ENCODE assay signal across 14 cellular contexts in the genomic region with DNA sequence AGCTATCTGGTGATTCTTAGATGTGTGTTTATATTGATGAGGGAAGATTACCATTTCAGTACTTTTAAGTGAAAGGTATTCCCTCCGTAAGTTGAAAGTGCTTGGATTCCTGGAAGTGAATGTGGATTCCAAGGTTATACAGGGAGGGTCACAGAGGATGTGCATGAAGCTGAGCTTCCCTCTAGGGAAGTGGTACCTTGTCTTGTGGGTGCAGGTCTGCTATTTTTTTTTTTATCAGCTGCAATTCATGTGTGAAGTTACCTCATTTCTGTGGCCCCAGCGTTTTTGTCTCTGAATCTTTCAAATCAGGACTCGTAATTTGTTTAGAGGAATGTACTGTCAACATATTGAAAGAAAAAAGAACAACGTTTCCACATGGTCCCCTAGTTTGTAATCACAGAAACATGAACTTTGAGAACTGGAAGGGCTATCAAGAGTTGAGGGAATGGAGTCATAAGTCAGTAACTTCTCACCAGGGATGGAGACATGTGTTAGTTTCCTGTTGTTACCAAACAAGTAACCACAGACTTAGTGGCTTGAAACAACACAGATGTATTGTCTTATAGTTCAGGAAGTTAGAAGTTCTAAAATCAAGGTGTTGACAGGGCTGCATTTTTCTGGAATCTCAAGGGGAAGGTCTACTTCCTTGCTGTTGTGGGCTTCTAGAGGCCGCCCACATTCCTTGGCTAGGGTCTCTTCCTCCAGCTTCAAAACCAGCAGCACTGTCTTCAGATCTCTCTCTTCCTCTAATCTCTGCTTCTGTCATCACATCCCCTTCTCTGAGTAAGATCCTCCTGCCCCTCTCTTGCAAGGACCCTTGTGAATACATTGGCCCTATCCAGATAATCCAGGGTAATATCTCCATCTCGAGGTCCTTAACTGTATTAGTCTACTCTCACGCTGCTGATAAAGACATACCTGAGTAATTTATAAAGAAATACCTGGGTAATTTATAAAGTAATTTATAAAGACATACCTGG.
DNase-seq lines count a peak whose midpoint lies in the region; ATAC-seq and TF ChIP-seq lines count a peak whose summit lies in the region.
"Had no signal": no experiment of that assay in that cellular context is flagged by ENCODE, and none has a peak within 500 bp of the region (broad histone marks: within the 10 kb centered on the region; RNA-seq: fewer than 3 reads in every experiment).

No MANE protein-coding gene starts in this region.

- WGBS in prostate gland = 80% methylated on average over 7 of the region's 7 CpGs

- peak overlapping the region; percentile 49 to 86 (median 83) for H3K27ac Mint-ChIP-seq in CD4-positive, alpha-beta memory T cell
- H3K27ac Mint-ChIP-seq in activated CD4-positive, alpha-beta memory T cell treated with anti-CD3 and anti-CD28 coated beads, Interleukin-2, amount 10 ng/mL, durations not matched to agents 7 days and 5 days = peak overlapping the region; percentile 64
- peak overlapping the region; percentile 74 to 84 for H3K27ac Mint-ChIP-seq in natural killer cell
- H3K27ac Mint-ChIP-seq: WTC11 had no signal

- H3K4me3 Mint-ChIP-seq in CD4-positive, alpha-beta memory T cell = peak overlapping the region in 7 of 8 donors; percentile 14 to 65 (median 50)
- no peak overlapping the region for H3K4me3 Mint-ChIP-seq in activated CD4-positive, alpha-beta memory T cell treated with anti-CD3 and anti-CD28 coated beads, Interleukin-2, amount 10 ng/mL, durations not matched to agents 7 days and 5 days
- H3K4me3 Mint-ChIP-seq in natural killer cell = peak overlapping the region; percentile 65
- H3K4me3 Mint-ChIP-seq: WTC11 had no signal

- no peak overlapping the region for H3K4me3 ChIP-seq in CD4-positive, alpha-beta memory T cell (ENCODE audit: low read length in 2 of 2)
- no peak overlapping the region for H3K4me3 ChIP-seq in prostate gland
- H3K4me3 ChIP-seq: vagina had no signal

- H3K36me3 ChIP-seq in CD4-positive, alpha-beta memory T cell (ENCODE audit: insufficient read depth, low read length) = no peaks in the 10 kb centered on the region
- H3K36me3 ChIP-seq in prostate gland = no peaks in the 10 kb centered on the region
- H3K36me3 ChIP-seq: vagina had no signal

- TF ChIP-seq CTCF in natural killer cell (IDR thresholded peaks at IDR 0.05) (no peak), prostate gland (IDR thresholded peaks at IDR 0.05) (no peak)

- peak; percentile 64 for ATAC-seq in GM18867 (IDR thresholded peaks at IDR 0.05; ENCODE audit: unreplicated experiment)
- ATAC-seq in natural killer cell = peak; percentile 79 to 87 (median 84)
- ATAC-seq in HG02678 (IDR thresholded peaks at IDR 0.05; ENCODE audit: unreplicated experiment) = no peak
- ATAC-seq: stimulated activated naive CD8-positive, alpha-beta T cell treated with anti-CD3 and anti-CD28 coated beads, Interleukin-15, Interleukin-2, amounts not matched to agents 100 U/mL and 50 U/mL, for 24 hours; WTC11 had no signal

- peaks cover 31 to 52% (median 44%) of the 10 kb centered on the region in 4 donors for H3K4me1 Mint-ChIP-seq in CD4-positive, alpha-beta memory T cell
- H3K4me1 Mint-ChIP-seq in activated CD4-positive, alpha-beta memory T cell treated with anti-CD3 and anti-CD28 coated beads, Interleukin-2, amount 10 ng/mL, durations not matched to agents 7 days and 5 days = peaks cover 36% of the 10 kb centered on the region
- H3K4me1 Mint-ChIP-seq in natural killer cell = peaks cover 40 to 43% of the 10 kb centered on the region in 2 donors
- H3K4me1 Mint-ChIP-seq: WTC11 had no signal

- H3K9me3 ChIP-seq in CD4-positive, alpha-beta memory T cell (ENCODE audit: control insufficient read depth in 1 of 2, low read length in 2 of 2) = no peaks in the 10 kb centered on the region
- H3K9me3 ChIP-seq in prostate gland = no peaks in the 10 kb centered on the region
- H3K9me3 ChIP-seq: vagina had no signal

- CTCF ChIA-PET in CD4-positive, alpha-beta memory T cell (lab: Charles Lee; ENCODE audit: partially characterized antibody) = interaction anchor here (1.4 kb wide), 1 partner anchor 11 kb away, joined by 3 read pairs; no protein-coding TSS in a partner anchor
- CTCF ChIA-PET in activated CD4-positive, alpha-beta memory T cell treated with anti-CD3 and anti-CD28 coated beads, Interleukin-2, amount 10 ng/mL, durations not matched to agents 7 days and 5 days (lab: Charles Lee) = no interaction called here

- POLR2A ChIA-PET in CD4-positive, alpha-beta memory T cell (lab: Charles Lee; ENCODE audit: partially characterized antibody) = interaction anchor here (0.9 to 1.2 kb wide), 3 partner anchors 20 to 103 kb away, joined by 3 to 6 read pairs (median 4); partner anchors contain the start of gene RAB18
- POLR2A ChIA-PET in activated CD4-positive, alpha-beta memory T cell treated with anti-CD3 and anti-CD28 coated beads, Interleukin-2, amount 10 ng/mL, durations not matched to agents 7 days and 5 days (lab: Charles Lee) = interaction anchor here (1.0 kb wide), 1 partner anchor 175 kb away, joined by 3 read pairs; no protein-coding TSS in a partner anchor

- peaks cover 6 to 17% of the 10 kb centered on the region in 2 donors for H3K36me3 Mint-ChIP-seq in CD4-positive, alpha-beta memory T cell
- H3K36me3 Mint-ChIP-seq in activated CD4-positive, alpha-beta memory T cell treated with anti-CD3 and anti-CD28 coated beads, Interleukin-2, amount 10 ng/mL, durations not matched to agents 7 days and 5 days (ENCODE audit: low read depth) = peaks cover 4% of the 10 kb centered on the region
- no peaks in the 10 kb centered on the region for H3K36me3 Mint-ChIP-seq in natural killer cell
- H3K36me3 Mint-ChIP-seq: WTC11 had no signal

- no peaks in the 10 kb centered on the region for H3K27me3 Mint-ChIP-seq in CD4-positive, alpha-beta memory T cell
- no peaks in the 10 kb centered on the region for H3K27me3 Mint-ChIP-seq in activated CD4-positive, alpha-beta memory T cell treated with anti-CD3 and anti-CD28 coated beads, Interleukin-2, amount 10 ng/mL, durations not matched to agents 7 days and 5 days
- no peaks in the 10 kb centered on the region for H3K27me3 Mint-ChIP-seq in natural killer cell (ENCODE audit: low read depth in 2 of 2)

- TF ChIP-seq POLR2A in prostate gland (IDR thresholded peaks at IDR 0.05) = no peak

- peaks cover 38% of the 10 kb centered on the region for H3K4me1 ChIP-seq in CD4-positive, alpha-beta memory T cell (ENCODE audit: insufficient read depth, low read length)
- H3K4me1 ChIP-seq in prostate gland (replicated peaks) = no peaks in the 10 kb centered on the region
- H3K4me1 ChIP-seq: vagina had no signal

- intact Hi-C loops in CD4-positive, alpha-beta memory T cell (cut with micrococcal nuclease) = no loop called here
- intact Hi-C loops in natural killer cell (cut with micrococcal nuclease) (no loop called here), prostate gland (cut with DNase I) (no loop called here)

- no peaks in the 10 kb centered on the region for H3K27me3 ChIP-seq in CD4-positive, alpha-beta memory T cell (ENCODE audit: insufficient read depth, low read length)
- H3K27me3 ChIP-seq in prostate gland (replicated peaks; ENCODE audit: insufficient read depth) = no peaks in the 10 kb centered on the region
- H3K27me3 ChIP-seq: vagina had no signal

- H3K27ac ChIP-seq in CD4-positive, alpha-beta memory T cell (ENCODE audit: low read depth, low read length) = no peak overlapping the region
- H3K27ac ChIP-seq in prostate gland = no peak overlapping the region
- H3K27ac ChIP-seq: vagina had no signal

- peak in 4 of 5 donors; percentile 5 to 43 (median 33) for DNase-seq in CD4-positive, alpha-beta memory T cell
- no peak for DNase-seq in activated CD4-positive, alpha-beta memory T cell treated with anti-CD3 and anti-CD28 coated beads, Interleukin-2, amount 10 ng/mL, durations not matched to agents 7 days and 5 days
- DNase-seq in natural killer cell (no peak), prostate gland (ENCODE audit: low spot score) (no peak), NK-92 (lab: John Stamatoyannopoulos, UW; ENCODE audit: unreplicated experiment) (no peak)
- DNase-seq: EL; mesendoderm; NCI-H2081 treated with DMSO at 0.1 percent for 48 hours; NCI-H526; stimulated activated naive CD8-positive, alpha-beta T cell treated with anti-CD3 and anti-CD28 coated beads, Interleukin-15, Interleukin-2, amounts not matched to agents 100 U/mL and 50 U/mL, for 24 hours had no signal

- H3K9me3 Mint-ChIP-seq in CD4-positive, alpha-beta memory T cell = peaks cover 0 to 7% (median 2%) of the 10 kb centered on the region in 8 donors
- H3K9me3 Mint-ChIP-seq in activated CD4-positive, alpha-beta memory T cell treated with anti-CD3 and anti-CD28 coated beads, Interleukin-2, amount 10 ng/mL, durations not matched to agents 7 days and 5 days = peaks cover 2% of the 10 kb centered on the region
- H3K9me3 Mint-ChIP-seq in natural killer cell = no peaks in the 10 kb centered on the region

Comparison
In these comparisons a context has a peak if more than half of its experiments do, and no peak if none do; other contexts are left out.
1. DNase-seq: peak in CD4-positive, alpha-beta memory T cell (4 of 5); none in activated CD4-positive, alpha-beta memory T cell treated with anti-CD3 and anti-CD28 coated beads, Interleukin-2, amount 10 ng/mL, durations not matched to agents 7 days and 5 days (single experiment), natural killer cell (single experiment), prostate gland (single experiment) and NK-92 (single experiment).
2. Peak in every context shown above with its lines, with median percentiles within 50 percentile points of each other: H3K27ac Mint-ChIP-seq.